ENCODE assay signal across 1 cellular context in the genomic region with DNA sequence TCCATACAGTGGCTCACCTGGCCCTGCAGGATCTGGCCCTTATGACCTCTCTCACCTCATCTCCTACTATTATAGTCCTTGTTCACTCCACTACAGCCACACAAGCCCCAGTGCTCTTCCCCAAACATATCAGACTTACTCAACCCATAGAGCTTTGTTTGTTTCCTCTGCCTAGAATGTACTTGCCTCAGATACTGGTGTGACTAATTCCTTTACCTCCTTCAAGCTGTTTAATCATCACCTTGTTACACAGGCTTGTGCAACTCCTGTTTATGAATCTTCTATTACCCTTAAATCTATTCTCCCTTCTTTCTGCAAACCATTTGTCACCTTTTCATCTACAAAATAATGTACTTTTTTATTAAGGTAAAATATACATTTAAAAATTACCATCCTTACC.
TF ChIP-seq lines count a peak whose summit lies in the region.

No MANE protein-coding gene starts in this region.

TF ChIP-seq in K562, 482 proteins besides CTCF, POLR2A, EP300 and RAD21 (continued from another document):
- TF ChIP-seq USF2 (CRISPR knock-in tag; IDR thresholded peaks at IDR 0.05) (no peak), CEBPB (tag; IDR thresholded peaks at IDR 0.05) (0 out of 2 replicates have a peak, but pooled peaks have one; percentile 19), CEBPG (CRISPR knock-in tag; IDR thresholded peaks at IDR 0.05) (no peak), CEBPG (tag; conservative IDR thresholded peaks at IDR 0.05 in 1 of 2, IDR thresholded peaks at IDR 0.05 in 1 of 2) (peak in 1 of 2 experiments; percentile 81; a peak in 2 of 4 replicates), DNMT1 (IDR thresholded peaks at IDR 0.05) (no peak)
